12 cellular contexts compared by ENCODE assay signal in genomic region chr2:109341363-109341762, GRCh38.
"Had no signal": no experiment of that assay in that cellular context is flagged by ENCODE, and none has a peak within 500 bp of the region (broad histone marks: within the 10 kb centered on the region; RNA-seq: fewer than 3 reads in every experiment).

No MANE protein-coding gene starts in this region.

- H3K4me1 Mint-ChIP-seq: T-helper 17 cell had no signal

- H3K4me2 ChIP-seq: hepatocyte had no signal

- H2AFZ ChIP-seq: hepatocyte had no signal

- H3K27ac ChIP-seq: colonic mucosa, epithelial cell of prostate, hepatocyte, uterus had no signal

- H3K79me2 ChIP-seq: hepatocyte had no signal

- H3K36me3 ChIP-seq: colonic mucosa, uterus had no signal

- H3K27me3 Mint-ChIP-seq: activated naive CD8-positive, alpha-beta T cell treated with anti-CD3 and anti-CD28 coated beads, Interleukin-2, amount 50 U/mL, for 24 hours had no signal

- H3K9me3 ChIP-seq: colonic mucosa, uterus had no signal

- DNase-seq: activated CD4-positive, CD25-positive, alpha-beta regulatory T cell; activated gamma-delta T cell; activated naive CD8-positive, alpha-beta T cell treated with anti-CD3 and anti-CD28 coated beads, Interleukin-2, amount 50 U/mL, for 24 hours; activated T-cell treated with anti-CD3 and anti-CD28 coated beads, Interleukin-2, amount 50 U/mL, for 24 hours; caudate nucleus; effector CD8-positive, alpha-beta T cell; small intestine; T-helper 17 cell; uterus had no signal

- H3K4me3 ChIP-seq: colonic mucosa, hepatocyte, uterus had no signal

- H3K4me3 Mint-ChIP-seq: activated naive CD8-positive, alpha-beta T cell treated with anti-CD3 and anti-CD28 coated beads, Interleukin-2, amount 50 U/mL, for 24 hours; activated T-cell treated with anti-CD3 and anti-CD28 coated beads, Interleukin-2, amount 50 U/mL, for 24 hours; T-helper 17 cell had no signal

- H3K4me1 ChIP-seq: colonic mucosa, uterus had no signal

- H3K9me3 Mint-ChIP-seq: activated naive CD8-positive, alpha-beta T cell treated with anti-CD3 and anti-CD28 coated beads, Interleukin-2, amount 50 U/mL, for 24 hours; activated T-cell treated with anti-CD3 and anti-CD28 coated beads, Interleukin-2, amount 50 U/mL, for 24 hours had no signal

- H3K27ac Mint-ChIP-seq: activated naive CD8-positive, alpha-beta T cell treated with anti-CD3 and anti-CD28 coated beads, Interleukin-2, amount 50 U/mL, for 24 hours; activated T-cell treated with anti-CD3 and anti-CD28 coated beads, Interleukin-2, amount 50 U/mL, for 24 hours; T-helper 17 cell had no signal

- ATAC-seq: activated naive CD8-positive, alpha-beta T cell treated with anti-CD3 and anti-CD28 coated beads, Interleukin-2, amount 50 U/mL, for 24 hours; T-helper 17 cell had no signal

- H3K27me3 ChIP-seq: colonic mucosa, hepatocyte, uterus had no signal
